In the genomic region with DNA sequence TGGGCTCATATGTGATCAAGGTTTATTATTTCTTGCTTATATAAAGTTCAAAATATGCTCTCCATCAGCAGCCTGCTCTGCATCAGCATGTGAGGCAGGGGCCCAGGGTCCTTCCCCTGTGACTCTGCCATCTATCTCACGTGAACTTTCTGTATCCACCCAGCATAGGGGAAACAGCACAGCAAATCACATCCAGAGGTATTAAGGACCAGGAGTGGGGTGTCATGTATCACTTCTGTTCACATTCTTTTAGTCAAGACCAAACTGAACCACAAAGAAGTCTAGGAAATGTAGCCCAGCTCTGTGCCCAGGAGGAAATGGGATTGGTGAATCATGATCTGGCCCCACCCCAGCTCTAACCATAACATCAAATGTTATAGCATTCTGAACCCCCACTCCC, we compare ENCODE assay signal across 20 cellular contexts.
DNase-seq lines count a peak whose midpoint lies in the region; ATAC-seq and TF ChIP-seq lines count a peak whose summit lies in the region.
"Had no signal": no experiment of that assay in that cellular context is flagged by ENCODE, and none has a peak within 500 bp of the region (broad histone marks: within the 10 kb centered on the region; RNA-seq: fewer than 3 reads in every experiment).

No MANE protein-coding gene starts in this region.

- no peak for TF ChIP-seq CTCF in Loucy (conservative IDR thresholded peaks at IDR 0.05; ENCODE audit: low read length)
- no peak for TF ChIP-seq CTCF in hepatocyte (IDR thresholded peaks at IDR 0.05; ENCODE audit: poor library complexity)

- H3K9ac ChIP-seq in Loucy (ENCODE audit: low read depth, low read length, poor library complexity, severe bottlenecking), result peak overlapping the region; percentile 37
- H3K9ac ChIP-seq: BLaER1, GM23248 had no signal

- no peak overlapping the region for H3K27ac Mint-ChIP-seq in stimulated activated memory B cell treated with anti-CD40 and anti-IgM and Interleukin-4, amounts not matched to agents 10 μg/mL and 1 μg/mL and 100 μg/mL, for 72 hours
- H3K27ac Mint-ChIP-seq in CD8-positive, alpha-beta memory T cell, result no peak overlapping the region
- H3K27ac Mint-ChIP-seq in activated naive CD4-positive, alpha-beta T cell treated with anti-CD3 and anti-CD28 coated beads, Interleukin-2, amount 10 ng/mL, durations not matched to agents 7 days and 5 days, result no peak overlapping the region
- H3K27ac Mint-ChIP-seq: B cell; CD4-positive, CD25-positive, alpha-beta regulatory T cell; CD8-positive, alpha-beta T cell had no signal

- H3K79me2 ChIP-seq in Loucy (ENCODE audit: insufficient read depth, low read length), result no peaks in the 10 kb centered on the region
- H3K79me2 ChIP-seq in hepatocyte, result no peaks in the 10 kb centered on the region

- H4K20me1 ChIP-seq in Loucy (ENCODE audit: insufficient read depth, low read length, poor library complexity, severe bottlenecking) (no peaks in the 10 kb centered on the region), hepatocyte (ENCODE audit: insufficient read depth, poor library complexity, severe bottlenecking) (no peaks in the 10 kb centered on the region)
- H4K20me1 ChIP-seq: BLaER1 had no signal

- H3K36me3 Mint-ChIP-seq in stimulated activated memory B cell treated with anti-CD40 and anti-IgM and Interleukin-4, amounts not matched to agents 10 μg/mL and 1 μg/mL and 100 μg/mL, for 72 hours, result no peaks in the 10 kb centered on the region
- H3K36me3 Mint-ChIP-seq in CD8-positive, alpha-beta memory T cell, result no peaks in the 10 kb centered on the region
- H3K36me3 Mint-ChIP-seq in activated naive CD4-positive, alpha-beta T cell treated with anti-CD3 and anti-CD28 coated beads, Interleukin-2, amount 10 ng/mL, durations not matched to agents 7 days and 5 days, result no peaks in the 10 kb centered on the region
- H3K36me3 Mint-ChIP-seq: CD4-positive, CD25-positive, alpha-beta regulatory T cell; CD8-positive, alpha-beta T cell had no signal

- DNase-seq in ELR (ENCODE audit: low read depth) (peak; percentile 11), hepatocyte (ENCODE audit: low spot score) (no peak), hypothalamus (lab: John Stamatoyannopoulos, UW) (no peak)
- no peak for DNase-seq in CD8-positive, alpha-beta memory T cell
- DNase-seq in activated naive CD4-positive, alpha-beta T cell treated with anti-CD3 and anti-CD28 coated beads, Interleukin-2, amount 10 ng/mL, durations not matched to agents 7 days and 5 days, result no peak
- DNase-seq: CD4-positive, CD25-positive, alpha-beta regulatory T cell; CD8-positive, alpha-beta T cell; DMS 273 treated with DMSO at 0.1 percent for 48 hours; DMS79; EL; GF-D8; GM23248; H7; HCEC 1CT had no signal

- peak; percentile 17 for ATAC-seq in stimulated activated memory B cell treated with anti-CD40 and anti-IgM and Interleukin-4, amounts not matched to agents 10 μg/mL and 1 μg/mL and 100 μg/mL, for 72 hours
- ATAC-seq: CD8-positive, alpha-beta T cell had no signal

- H3F3A ChIP-seq in Loucy (ENCODE audit: low read depth), result peaks cover 9% of the 10 kb centered on the region

- H3K27me3 ChIP-seq in Loucy (ENCODE audit: insufficient read depth, low read length, poor library complexity, severe bottlenecking), result no peaks in the 10 kb centered on the region
- H3K27me3 ChIP-seq in hepatocyte, result no peaks in the 10 kb centered on the region
- no peaks in the 10 kb centered on the region for H3K27me3 ChIP-seq in CD8-positive, alpha-beta memory T cell (ENCODE audit: insufficient read depth, low read length, poor library complexity, severe bottlenecking)
- H3K27me3 ChIP-seq: BLaER1 had no signal

- H3K36me3 ChIP-seq in Loucy (ENCODE audit: insufficient read depth, low read length) (no peaks in the 10 kb centered on the region), hepatocyte (replicated peaks; ENCODE audit: insufficient read depth, low read depth) (no peaks in the 10 kb centered on the region)
- H3K36me3 ChIP-seq in CD8-positive, alpha-beta memory T cell (ENCODE audit: insufficient read depth, low read length), result no peaks in the 10 kb centered on the region
- H3K36me3 ChIP-seq: BLaER1 had no signal

- H3K9me2 ChIP-seq in Loucy (replicated peaks; ENCODE audit: low read depth, low read length), result no peaks in the 10 kb centered on the region
- H3K9me2 ChIP-seq in hepatocyte (replicated peaks; ENCODE audit: insufficient read depth), result no peaks in the 10 kb centered on the region

- peak overlapping the region; percentile 11 for H3K27ac ChIP-seq in hepatocyte
- H3K27ac ChIP-seq in CD8-positive, alpha-beta memory T cell (ENCODE audit: low read depth, low read length), result no peak overlapping the region
- H3K27ac ChIP-seq: 22Rv1, BLaER1, C4-2B, GM23248 had no signal

- POLR2A ChIA-PET in CD8-positive, alpha-beta memory T cell (lab: Charles Lee), result no interaction called here

- no peaks in the 10 kb centered on the region for H3K27me3 Mint-ChIP-seq in stimulated activated memory B cell treated with anti-CD40 and anti-IgM and Interleukin-4, amounts not matched to agents 10 μg/mL and 1 μg/mL and 100 μg/mL, for 72 hours
- H3K27me3 Mint-ChIP-seq in CD8-positive, alpha-beta memory T cell, result peaks cover 0 to 6% of the 10 kb centered on the region in 2 donors
- H3K27me3 Mint-ChIP-seq in activated naive CD4-positive, alpha-beta T cell treated with anti-CD3 and anti-CD28 coated beads, Interleukin-2, amount 10 ng/mL, durations not matched to agents 7 days and 5 days, result peaks cover 3% of the 10 kb centered on the region
- H3K27me3 Mint-ChIP-seq: CD4-positive, CD25-positive, alpha-beta regulatory T cell had no signal

- H3K4me2 ChIP-seq in Loucy (ENCODE audit: low read depth, low read length, poor library complexity, severe bottlenecking) (peak overlapping the region; percentile 56), hepatocyte (no peak overlapping the region)

- H3K4me1 Mint-ChIP-seq in stimulated activated memory B cell treated with anti-CD40 and anti-IgM and Interleukin-4, amounts not matched to agents 10 μg/mL and 1 μg/mL and 100 μg/mL, for 72 hours, result no peaks in the 10 kb centered on the region
- H3K4me1 Mint-ChIP-seq in CD8-positive, alpha-beta memory T cell, result no peaks in the 10 kb centered on the region
- no peaks in the 10 kb centered on the region for H3K4me1 Mint-ChIP-seq in activated naive CD4-positive, alpha-beta T cell treated with anti-CD3 and anti-CD28 coated beads, Interleukin-2, amount 10 ng/mL, durations not matched to agents 7 days and 5 days
- H3K4me1 Mint-ChIP-seq: B cell; CD4-positive, CD25-positive, alpha-beta regulatory T cell had no signal

- no peak overlapping the region for H2AFZ ChIP-seq in Loucy (ENCODE audit: low read length)
- no peak overlapping the region for H2AFZ ChIP-seq in hepatocyte
- H2AFZ ChIP-seq: GM23248 had no signal

- H3K4me3 ChIP-seq in Loucy (ENCODE audit: low read length, poor library complexity, severe bottlenecking) (peak overlapping the region; percentile 33), hepatocyte (no peak overlapping the region)
- H3K4me3 ChIP-seq in CD8-positive, alpha-beta memory T cell (ENCODE audit: low read length), result no peak overlapping the region
- H3K4me3 ChIP-seq: BLaER1, GM23248 had no signal

- CTCF ChIA-PET in CD8-positive, alpha-beta memory T cell (lab: Charles Lee), result no interaction called here
- CTCF ChIA-PET in activated naive CD4-positive, alpha-beta T cell treated with anti-CD3 and anti-CD28 coated beads, Interleukin-2, amount 10 ng/mL, durations not matched to agents 7 days and 5 days (lab: Charles Lee), result no interaction called here

- H3K9me3 Mint-ChIP-seq in stimulated activated memory B cell treated with anti-CD40 and anti-IgM and Interleukin-4, amounts not matched to agents 10 μg/mL and 1 μg/mL and 100 μg/mL, for 72 hours, result peaks cover 6% of the 10 kb centered on the region
- H3K9me3 Mint-ChIP-seq in CD8-positive, alpha-beta memory T cell, result peaks cover 0 to 10% (median 3%) of the 10 kb centered on the region in 5 donors
- H3K9me3 Mint-ChIP-seq in activated naive CD4-positive, alpha-beta T cell treated with anti-CD3 and anti-CD28 coated beads, Interleukin-2, amount 10 ng/mL, durations not matched to agents 7 days and 5 days, result peaks cover 4% of the 10 kb centered on the region

- H3K4me1 ChIP-seq in Loucy (ENCODE audit: insufficient read depth, low read length, poor library complexity, severe bottlenecking) (peaks cover 64% of the 10 kb centered on the region), hepatocyte (ENCODE audit: insufficient read depth) (peaks cover 11% of the 10 kb centered on the region)
- no peaks in the 10 kb centered on the region for H3K4me1 ChIP-seq in CD8-positive, alpha-beta memory T cell (ENCODE audit: insufficient read depth, low read length)

- H3K9me3 ChIP-seq in Loucy (ENCODE audit: insufficient read depth, low read depth, low read length) (0 out of 2 replicates have a peak, but pooled peaks cover 4% of the 10 kb centered on the region), hepatocyte (ENCODE audit: low read depth) (no peaks in the 10 kb centered on the region)
- no peaks in the 10 kb centered on the region for H3K9me3 ChIP-seq in CD8-positive, alpha-beta memory T cell (ENCODE audit: low read length)
- H3K9me3 ChIP-seq: BLaER1 had no signal

- no peak overlapping the region for H3K4me3 Mint-ChIP-seq in stimulated activated memory B cell treated with anti-CD40 and anti-IgM and Interleukin-4, amounts not matched to agents 10 μg/mL and 1 μg/mL and 100 μg/mL, for 72 hours
- no peak overlapping the region for H3K4me3 Mint-ChIP-seq in CD8-positive, alpha-beta memory T cell
- no peak overlapping the region for H3K4me3 Mint-ChIP-seq in activated naive CD4-positive, alpha-beta T cell treated with anti-CD3 and anti-CD28 coated beads, Interleukin-2, amount 10 ng/mL, durations not matched to agents 7 days and 5 days
- H3K4me3 Mint-ChIP-seq: B cell; CD4-positive, CD25-positive, alpha-beta regulatory T cell; CD8-positive, alpha-beta T cell had no signal

- 83% methylated on average over 1 of the region's 1 CpG for WGBS in hepatocyte (ENCODE audit: low lambda C conversion rate, missing lambda C conversion rate)
